In the genomic region with DNA sequence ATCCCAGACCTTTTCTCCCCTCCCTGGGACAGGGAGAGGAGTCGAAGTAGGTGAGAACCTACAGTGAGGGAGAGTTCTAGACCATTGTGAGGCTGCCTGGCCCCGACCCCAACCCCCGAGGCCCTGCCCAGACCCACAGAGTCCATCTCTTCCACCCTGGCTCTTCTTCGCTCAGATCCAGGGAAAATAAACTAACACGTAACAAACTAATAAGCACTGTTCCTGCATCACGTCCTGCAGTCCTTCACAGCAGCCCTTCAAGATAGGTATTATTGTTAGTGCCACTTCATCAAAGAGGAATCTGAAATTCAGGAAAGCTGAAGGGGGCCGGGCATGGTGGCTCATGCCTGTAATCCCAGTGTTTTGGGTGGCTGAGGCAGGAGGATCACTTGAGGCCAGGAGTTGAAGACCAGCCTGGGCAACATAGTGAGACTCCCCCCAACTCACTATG, we compare ENCODE assay signal across 22 cellular contexts. TPM values are rescaled to one million over a fixed set of nuclear protein-coding genes. Genes with fewer than 3 reads are reported as not detected.
A peak's percentile ranks its signal among the peaks of the same experiment; 100 is the strongest.
DNase-seq lines count a peak whose midpoint lies in the region; ATAC-seq and TF ChIP-seq lines count a peak whose summit lies in the region.
"Had no signal": no experiment of that assay in that cellular context is flagged by ENCODE, and none has a peak within 500 bp of the region (broad histone marks: within the 10 kb centered on the region; RNA-seq: fewer than 3 reads in every experiment).

A gene with protein sequence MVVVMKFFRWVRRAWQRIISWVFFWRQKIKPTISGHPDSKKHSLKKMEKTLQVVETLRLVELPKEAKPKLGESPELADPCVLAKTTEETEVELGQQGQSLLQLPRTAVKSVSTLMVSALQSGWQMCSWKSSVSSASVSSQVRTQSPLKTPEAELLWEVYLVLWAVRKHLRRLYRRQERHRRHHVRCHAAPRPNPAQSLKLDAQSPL (minus strand): TSS at position 51 of the 451 bp plus-strand sequence. CDS start 235 bp downstream, outside the sequence.

- H3K27me3 ChIP-seq in MG63 (no peaks in the 10 kb centered on the region), esophagus squamous epithelium (no peaks in the 10 kb centered on the region)
- H3K27me3 ChIP-seq: foreskin keratinocyte, right atrium auricular region, uterus had no signal

- WGBS in esophagus squamous epithelium, 2 donors, result 76% methylated on average over 7 of the region's 7 CpGs

- TF ChIP-seq CTCF in esophagus squamous epithelium (IDR thresholded peaks at IDR 0.05), result no peak

- H3K4me3 Mint-ChIP-seq in stimulated activated effector memory CD8-positive, alpha-beta T cell treated with anti-CD3 and anti-CD28 coated beads, Interleukin-12 subunit alpha, Interleukin-12 subunit beta, amount 100 ng/mL, for 72 hours, result no peak within 1 kb of the TSS
- H3K4me3 Mint-ChIP-seq: activated CD4-positive, alpha-beta memory T cell treated with anti-CD3 and anti-CD28 coated beads, Interleukin-2, amount 10 ng/mL, durations not matched to agents 7 days and 5 days; B cell; mesothelial cell of epicardium had no signal

- H3K36me3 ChIP-seq in MG63, result no peaks in the 10 kb centered on the region; the same call in 1 of the 2 replicates
- peaks cover 6 to 61% (median 7%) of the 10 kb centered on the region in 3 donors for H3K36me3 ChIP-seq in esophagus squamous epithelium
- H3K36me3 ChIP-seq: uterus, WERI-Rb-1 had no signal

- H3K27ac Mint-ChIP-seq in stimulated activated effector memory CD8-positive, alpha-beta T cell treated with anti-CD3 and anti-CD28 coated beads, Interleukin-12 subunit alpha, Interleukin-12 subunit beta, amount 100 ng/mL, for 72 hours, result peak within 1 kb of the TSS; percentile 78
- H3K27ac Mint-ChIP-seq: activated CD4-positive, alpha-beta memory T cell treated with anti-CD3 and anti-CD28 coated beads, Interleukin-2, amount 10 ng/mL, durations not matched to agents 7 days and 5 days; B cell; mesothelial cell of epicardium had no signal

- H3K9me3 ChIP-seq in MG63 (no peaks in the 10 kb centered on the region), esophagus squamous epithelium (no peaks in the 10 kb centered on the region)
- H3K9me3 ChIP-seq: right atrium auricular region, uterus had no signal

- intact Hi-C loops in esophagus squamous epithelium (cut with DNase I), result no loop called here

- peaks cover 99% of the 10 kb centered on the region for H3K36me3 Mint-ChIP-seq in stimulated activated effector memory CD8-positive, alpha-beta T cell treated with anti-CD3 and anti-CD28 coated beads, Interleukin-12 subunit alpha, Interleukin-12 subunit beta, amount 100 ng/mL, for 72 hours

- H3K9me3 Mint-ChIP-seq in stimulated activated effector memory CD8-positive, alpha-beta T cell treated with anti-CD3 and anti-CD28 coated beads, Interleukin-12 subunit alpha, Interleukin-12 subunit beta, amount 100 ng/mL, for 72 hours, result no peaks in the 10 kb centered on the region
- H3K9me3 Mint-ChIP-seq: activated CD4-positive, alpha-beta memory T cell treated with anti-CD3 and anti-CD28 coated beads, Interleukin-2, amount 10 ng/mL, durations not matched to agents 7 days and 5 days; mesothelial cell of epicardium had no signal

- peaks cover 11 to 39% (median 11%) of the 10 kb centered on the region in 3 donors for H3K4me1 ChIP-seq in esophagus squamous epithelium
- H3K4me1 ChIP-seq: foreskin keratinocyte had no signal

- ATAC-seq in stimulated activated effector memory CD8-positive, alpha-beta T cell treated with anti-CD3 and anti-CD28 coated beads, Interleukin-12 subunit alpha, Interleukin-12 subunit beta, amount 100 ng/mL, for 72 hours, result no peak
- ATAC-seq: foreskin keratinocyte had no signal

- no peak for TF ChIP-seq POLR2A in esophagus squamous epithelium (IDR thresholded peaks at IDR 0.05)

- DNase-seq in EH (ENCODE audit: low read depth) (peak; percentile 67), MG63 (peak; percentile 49), pons (ENCODE audit: low spot score) (no peak), esophagus squamous epithelium (lab: John Stamatoyannopoulos, UW) (no peak), superior temporal gyrus (ENCODE audit: extremely low spot score) (no peak)
- DNase-seq in stimulated activated effector memory CD8-positive, alpha-beta T cell treated with anti-CD3 and anti-CD28 coated beads, Interleukin-12 subunit alpha, Interleukin-12 subunit beta, amount 100 ng/mL, for 72 hours (ENCODE audit: low spot score in 2 of 2), result no peak
- DNase-seq: activated CD4-positive, alpha-beta memory T cell treated with anti-CD3 and anti-CD28 coated beads, Interleukin-2, amount 10 ng/mL, durations not matched to agents 7 days and 5 days; cerebellar nuclear complex; foreskin keratinocyte; NCI-H1092 treated with DMSO at 0.1 percent for 48 hours; NCI-H2081 treated with DMSO at 0.1 percent for 48 hours; NCI-H510A; occipital lobe; stimulated activated CD4-positive, alpha-beta T cell treated with anti-CD3 and anti-CD28 coated beads, Interleukin-15, amount 100 ng/mL, for 24 hours; stimulated activated naive CD4-positive, alpha-beta T cell treated with Interleukin-2 at 50 U/mL for 16 hours; SW 1271; uterus; WERI-Rb-1 had no signal

- H3K27ac ChIP-seq in cingulate gyrus (ENCODE audit: low read depth, low read length) (peak within 1 kb of the TSS; percentile 67), esophagus squamous epithelium (peak within 1 kb of the TSS in 1 of 4 donors; percentile 17)
- H3K27ac ChIP-seq: foreskin keratinocyte, right atrium auricular region, WERI-Rb-1 had no signal

- H3K4me3 ChIP-seq in MG63, result no peak within 1 kb of the TSS
- H3K4me3 ChIP-seq in esophagus squamous epithelium, result no peak within 1 kb of the TSS
- H3K4me3 ChIP-seq: right atrium auricular region, uterus had no signal

- peaks cover 16% of the 10 kb centered on the region for H3K4me1 Mint-ChIP-seq in stimulated activated effector memory CD8-positive, alpha-beta T cell treated with anti-CD3 and anti-CD28 coated beads, Interleukin-12 subunit alpha, Interleukin-12 subunit beta, amount 100 ng/mL, for 72 hours

RNA-seq across cellular contexts. Expression of the gene that starts here (rescaled TPM):
- 0.56 TPM in 1 of 2 replicates, not detected in the other for total RNA-seq in MG63 (2014; rRNA removed; shearing (Covaris generic); ENCODE audit: low replicate concordance)
- not detected for total RNA-seq in esophagus squamous epithelium
- total RNA-seq: occipital lobe, right atrium auricular region had no signal

Comparison
In these comparisons a context has a peak if more than half of its experiments do, and no peak if none do; other contexts are left out.
1. Peak in DNase-seq in MG63; RNA of the gene not detected or under 1 TPM.